Comparison of ENCODE assay signal across 11 cellular contexts in the genomic region with DNA sequence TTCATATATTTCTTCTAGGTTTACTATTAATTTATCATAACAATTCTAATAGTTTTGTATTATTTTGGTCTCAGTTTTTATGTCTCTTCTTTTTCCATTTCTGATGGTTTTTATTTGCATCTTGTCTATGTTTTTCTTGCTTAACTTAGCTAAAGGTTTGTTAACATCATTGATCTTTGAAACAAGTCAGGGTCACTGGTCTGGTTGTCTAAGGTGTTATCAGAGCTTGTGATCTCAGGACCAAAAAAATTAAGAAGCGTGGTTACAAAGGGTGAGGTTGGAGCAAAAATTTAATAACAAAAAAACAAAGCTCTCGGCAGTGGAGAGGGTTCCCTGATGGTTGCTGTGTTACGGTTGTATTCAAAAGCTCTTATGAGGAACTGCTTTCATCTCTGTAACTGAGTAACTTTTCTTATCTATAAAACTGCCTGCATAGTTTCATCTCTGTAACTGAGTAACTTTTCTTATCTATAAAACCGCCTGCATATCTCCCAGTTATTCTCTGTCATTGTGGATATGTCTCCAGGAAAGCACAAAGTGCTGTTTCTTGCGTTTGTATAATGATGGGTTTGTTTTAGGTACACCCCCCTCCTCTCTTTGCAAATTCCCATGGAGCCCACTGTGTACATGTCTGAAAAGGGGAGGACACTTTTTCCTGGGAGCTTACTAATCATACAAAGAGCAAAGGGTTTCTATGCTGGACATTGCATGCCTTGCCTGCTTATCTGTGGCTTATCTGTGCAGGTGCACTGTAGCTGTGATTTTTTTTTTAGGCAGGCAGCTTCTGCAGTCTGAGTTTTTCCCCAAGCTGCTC.
DNase-seq lines count a peak whose midpoint lies in the region; ATAC-seq, FAIRE-seq and TF ChIP-seq lines count a peak whose summit lies in the region.
"Had no signal": no experiment of that assay in that cellular context is flagged by ENCODE, and none has a peak within 500 bp of the region (broad histone marks: within the 10 kb centered on the region; RNA-seq: fewer than 3 reads in every experiment).

No MANE protein-coding gene starts in this region.

- no peak overlapping the region for H3K9ac ChIP-seq in K562 (ENCODE audit: insufficient read depth in 1 of 2, low read depth in 2 of 2, low read length in 2 of 2)

- H3K4me3 ChIP-seq in K562 (no peak overlapping the region), gastrocnemius medialis (no peak overlapping the region)

- FAIRE-seq in K562 (lab: Jason Lieb, UNC), result no peak
- no peak for FAIRE-seq in H54 (lab: Jason Lieb, UNC)
- FAIRE-seq: A204.1 had no signal

- H3K9me3 ChIP-seq in K562 (replicated peaks; ENCODE audit: control insufficient read depth, insufficient read depth, low read depth, low read length), result no peaks in the 10 kb centered on the region
- no peaks in the 10 kb centered on the region for H3K9me3 ChIP-seq in T-helper 17 cell (ENCODE audit: control insufficient read depth, low read length, poor library complexity, severe bottlenecking)
- H3K9me3 ChIP-seq in gastrocnemius medialis, result no peaks in the 10 kb centered on the region

- TF ChIP-seq EP300 in K562 (IDR thresholded peaks at IDR 0.05; ENCODE audit: low read length), result no peak

- BruUV-seq in K562 (replicated peaks; lab: Mats Ljungman, UMichigan), result no TSS peak

- H3K9me3 Mint-ChIP-seq in activated naive CD4-positive, alpha-beta T cell treated with anti-CD3 and anti-CD28 coated beads, Interleukin-2, amount 10 ng/mL, durations not matched to agents 7 days and 5 days, result peaks cover 2% of the 10 kb centered on the region

- H3K4me1 ChIP-seq in K562 (replicated peaks in 1 of 2; ENCODE audit: control insufficient read depth in 2 of 2, insufficient read depth in 2 of 2, low read length in 2 of 2) (no peaks in the 10 kb centered on the region), gastrocnemius medialis (no peaks in the 10 kb centered on the region)

- WGBS in K562 (ENCODE audit: insufficient coverage, low coverage, missing lambda C conversion rate), result under 1% methylated on average over 5 of the region's 5 CpGs

- no peak overlapping the region for H3K4me3 Mint-ChIP-seq in T-helper 17 cell
- H3K4me3 Mint-ChIP-seq in activated naive CD4-positive, alpha-beta T cell treated with anti-CD3 and anti-CD28 coated beads, Interleukin-2, amount 10 ng/mL, durations not matched to agents 7 days and 5 days, result no peak overlapping the region

- H3K27ac ChIP-seq in K562 (ENCODE audit: extremely low read depth, low read depth, low read length) (no peak overlapping the region), gastrocnemius medialis (no peak overlapping the region)

- DNase-seq in Right ventricle myocardium superior (no peak), left cardiac atrium (no peak), K562 (ENCODE audit: extremely low read depth in 1 of 4, low spot score in 3 of 4) (no peak), T-helper 17 cell (no peak), gastrocnemius medialis (no peak), H54 (ENCODE audit: insufficient read length, low spot score) (no peak)
- no peak for DNase-seq in activated naive CD4-positive, alpha-beta T cell treated with anti-CD3 and anti-CD28 coated beads, Interleukin-2, amount 10 ng/mL, durations not matched to agents 7 days and 5 days
- DNase-seq: Kasumi-1, Peyer's patch had no signal

- in situ Hi-C loops in K562 (cut with MboI), result no loop called here
- in situ Hi-C loops in gastrocnemius medialis (cut with MboI; ENCODE audit: low sequenced_read_pairs in 4 of 4), result no loop called here

- CTCF ChIA-PET in K562 (lab: Yijun Ruan, JAX; ENCODE audit: low intra/inter-chr PET ratio), result no interaction called here
- CTCF ChIA-PET in activated naive CD4-positive, alpha-beta T cell treated with anti-CD3 and anti-CD28 coated beads, Interleukin-2, amount 10 ng/mL, durations not matched to agents 7 days and 5 days (lab: Charles Lee), result no interaction called here

- TF ChIP-seq CTCF in K562 (IDR thresholded peaks at IDR 0.05 in 2 of 3, conservative IDR thresholded peaks at IDR 0.05 in 1 of 3; ENCODE audit: insufficient read depth in 2 of 3, low read depth in 1 of 3, low read length in 3 of 3) (no peak), gastrocnemius medialis (IDR thresholded peaks at IDR 0.05 in 4 of 5, conservative IDR thresholded peaks at IDR 0.05 in 1 of 5) (no peak)

- H3K27ac Mint-ChIP-seq in T-helper 17 cell, result no peak overlapping the region
- no peak overlapping the region for H3K27ac Mint-ChIP-seq in activated naive CD4-positive, alpha-beta T cell treated with anti-CD3 and anti-CD28 coated beads, Interleukin-2, amount 10 ng/mL, durations not matched to agents 7 days and 5 days

- H4K20me1 ChIP-seq in K562 (replicated peaks; ENCODE audit: control insufficient read depth, insufficient read depth, low read length), result no peaks in the 10 kb centered on the region

- H3K9me1 ChIP-seq in K562 (ENCODE audit: control insufficient read depth, insufficient read depth, low read length), result no peaks in the 10 kb centered on the region

- H3K4me1 Mint-ChIP-seq in T-helper 17 cell, result no peaks in the 10 kb centered on the region
- no peaks in the 10 kb centered on the region for H3K4me1 Mint-ChIP-seq in activated naive CD4-positive, alpha-beta T cell treated with anti-CD3 and anti-CD28 coated beads, Interleukin-2, amount 10 ng/mL, durations not matched to agents 7 days and 5 days

- no peak overlapping the region for H3K4me2 ChIP-seq in K562 (ENCODE audit: insufficient read depth, low read length)

- intact Hi-C loops in Right ventricle myocardium superior (cut with DNase I), result no loop called here
- intact Hi-C loops in left cardiac atrium (cut with DNase I), result no loop called here
- intact Hi-C loops in K562 (cut with micrococcal nuclease), result no loop called here
- intact Hi-C loops in gastrocnemius medialis (cut with DNase I; ENCODE audit: low total_unique reads), result no loop called here

- POLR2A ChIA-PET in K562 (lab: Yijun Ruan, JAX), result no interaction called here

- ATAC-seq in Right ventricle myocardium superior (ENCODE audit: poor library complexity) (peak; percentile 18), left cardiac atrium (no peak), HG03108 (IDR thresholded peaks at IDR 0.05; ENCODE audit: unreplicated experiment) (peak; percentile 89), K562 (no peak), T-helper 17 cell (no peak), gastrocnemius medialis (no peak)

- H3K36me3 Mint-ChIP-seq in T-helper 17 cell (ENCODE audit: low read depth), result no peaks in the 10 kb centered on the region
- no peaks in the 10 kb centered on the region for H3K36me3 Mint-ChIP-seq in activated naive CD4-positive, alpha-beta T cell treated with anti-CD3 and anti-CD28 coated beads, Interleukin-2, amount 10 ng/mL, durations not matched to agents 7 days and 5 days

- H3K27me3 ChIP-seq in K562 (ENCODE audit: control insufficient read depth in 2 of 2, insufficient read depth in 2 of 2, low read length in 2 of 2) (no peaks in the 10 kb centered on the region), gastrocnemius medialis (no peaks in the 10 kb centered on the region)
- H3K27me3 ChIP-seq: Peyer's patch had no signal

- no peaks in the 10 kb centered on the region for H3K27me3 Mint-ChIP-seq in T-helper 17 cell
- H3K27me3 Mint-ChIP-seq in activated naive CD4-positive, alpha-beta T cell treated with anti-CD3 and anti-CD28 coated beads, Interleukin-2, amount 10 ng/mL, durations not matched to agents 7 days and 5 days, result no peaks in the 10 kb centered on the region

- H2AFZ ChIP-seq in K562 (ENCODE audit: low read depth, low read length), result no peak overlapping the region

- H3K36me3 ChIP-seq in K562 (ENCODE audit: control insufficient read depth, insufficient read depth, low read length) (no peaks in the 10 kb centered on the region), gastrocnemius medialis (no peaks in the 10 kb centered on the region)
- H3K36me3 ChIP-seq: Peyer's patch had no signal

- no peaks in the 10 kb centered on the region for H3K79me2 ChIP-seq in K562 (ENCODE audit: control insufficient read depth, insufficient read depth, low read length)

- no peak for TF ChIP-seq RAD21 in K562 (CRISPR knock-in tag; conservative IDR thresholded peaks at IDR 0.05 in 1 of 2, IDR thresholded peaks at IDR 0.05 in 1 of 2)

- TF ChIP-seq POLR2A in K562 (conservative IDR thresholded peaks at IDR 0.05) (no peak), gastrocnemius medialis (IDR thresholded peaks at IDR 0.05) (no peak), H54 (IDR thresholded peaks at IDR 0.05; ENCODE audit: low read depth, low read length) (no peak)

Comparison
In these comparisons a context has a peak if more than half of its experiments do, and no peak if none do; other contexts are left out.
1. ATAC-seq: peak in Right ventricle myocardium superior (single experiment) and HG03108 (single experiment); none in left cardiac atrium (0 of 2), K562 (single experiment), T-helper 17 cell (single experiment) and gastrocnemius medialis (0 of 2).